ENCODE assay signal across 12 cellular contexts in genomic region chr20:14775778-14776177, GRCh38.
DNase-seq lines count a peak whose midpoint lies in the region; ATAC-seq, FAIRE-seq and TF ChIP-seq lines count a peak whose summit lies in the region.
"Had no signal": no experiment of that assay in that cellular context is flagged by ENCODE, and none has a peak within 500 bp of the region (broad histone marks: within the 10 kb centered on the region; RNA-seq: fewer than 3 reads in every experiment).

No MANE protein-coding gene starts in this region.

- no peaks in the 10 kb centered on the region for H3K36me3 ChIP-seq in RWPE2 (ENCODE audit: low read depth)
- no peaks in the 10 kb centered on the region for H3K36me3 ChIP-seq in small intestine (ENCODE audit: control insufficient read depth in 2 of 2, insufficient read depth in 2 of 2, low read length in 2 of 2)
- no peaks in the 10 kb centered on the region for H3K36me3 ChIP-seq in osteoblast (ENCODE audit: insufficient read depth, low read length)
- no peaks in the 10 kb centered on the region for H3K36me3 ChIP-seq in heart left ventricle
- H3K36me3 ChIP-seq: upper lobe of right lung had no signal

- DNase-seq in ELF-1 (ENCODE audit: low read depth, low spot score), result peak; percentile 4
- DNase-seq in RWPE2 (ENCODE audit: low spot score), result peak; percentile 64
- DNase-seq in fibroblast of peridontal ligament (ENCODE audit: extremely low read depth), result peak; percentile 72
- peak; percentile 52 for DNase-seq in small intestine
- no peak for DNase-seq in osteoblast (ENCODE audit: insufficient read length, low spot score, missing footprints)
- DNase-seq in heart left ventricle, result no peak
- DNase-seq: activated CD4-positive, alpha-beta T cell treated with anti-CD3 and anti-CD28 coated beads for 1 hour; naive B cell; stimulated activated CD4-positive, alpha-beta T cell treated with anti-CD3 and anti-CD28 coated beads, Interleukin-4, amount 100 ng/mL, for 1 hour; upper lobe of right lung had no signal

- H3K4me3 ChIP-seq in RWPE2 (ENCODE audit: severe bottlenecking) (no peak overlapping the region), small intestine (ENCODE audit: low read depth in 1 of 2, low read length in 2 of 2) (no peak overlapping the region), osteoblast (ENCODE audit: insufficient read depth, low read length) (no peak overlapping the region), heart left ventricle (no peak overlapping the region)
- H3K4me3 ChIP-seq: upper lobe of right lung had no signal

- WGBS in small intestine, 3 donors, result 45 to 55% (median 54%) methylated on average over 2 of the region's 2 CpGs
- 55 to 67% (median 62%) methylated on average over 2 of the region's 2 CpGs for WGBS in heart left ventricle, 4 donors

- intact Hi-C loops in heart left ventricle (cut with DNase I), result no loop called here

- H3K79me2 ChIP-seq in osteoblast (ENCODE audit: insufficient read depth, low read length), result no peaks in the 10 kb centered on the region

- TF ChIP-seq POLR2A in heart left ventricle (IDR thresholded peaks at IDR 0.05), result no peak

- ATAC-seq in RWPE2 (ENCODE audit: low read depth) (peak; percentile 85), GM21528 (IDR thresholded peaks at IDR 0.05; ENCODE audit: low FRiP score, unreplicated experiment) (no peak), GM19452 (IDR thresholded peaks at IDR 0.05; ENCODE audit: unreplicated experiment) (no peak), heart left ventricle (no peak)
- ATAC-seq: upper lobe of right lung had no signal

- H4K20me1 ChIP-seq in osteoblast (ENCODE audit: insufficient read depth, low read length), result no peaks in the 10 kb centered on the region

- no peaks in the 10 kb centered on the region for H3K27me3 ChIP-seq in RWPE2 (ENCODE audit: insufficient read depth, poor library complexity, severe bottlenecking)
- no peaks in the 10 kb centered on the region for H3K27me3 ChIP-seq in small intestine (ENCODE audit: control insufficient read depth in 2 of 2, insufficient read depth in 2 of 2, low read length in 2 of 2)
- H3K27me3 ChIP-seq in osteoblast (ENCODE audit: insufficient read depth, low read length), result no peaks in the 10 kb centered on the region
- H3K27me3 ChIP-seq in heart left ventricle, result no peaks in the 10 kb centered on the region
- H3K27me3 ChIP-seq: upper lobe of right lung had no signal

- H3K27ac ChIP-seq in RWPE2 (ENCODE audit: poor library complexity, severe bottlenecking), result peak overlapping the region; percentile 35
- H3K27ac ChIP-seq in small intestine (ENCODE audit: low read depth in 1 of 2, low read length in 1 of 2), result no peak overlapping the region
- H3K27ac ChIP-seq in osteoblast (ENCODE audit: low read depth, low read length), result no peak overlapping the region
- H3K27ac ChIP-seq in heart left ventricle, result no peak overlapping the region
- H3K27ac ChIP-seq: upper lobe of right lung had no signal

- no peak for FAIRE-seq in small intestine (lab: Jason Lieb, UNC)

- H2AFZ ChIP-seq in osteoblast (ENCODE audit: low read length), result no peak overlapping the region

- no peaks in the 10 kb centered on the region for H3K9me3 ChIP-seq in RWPE2 (ENCODE audit: severe bottlenecking)
- no peaks in the 10 kb centered on the region for H3K9me3 ChIP-seq in small intestine (ENCODE audit: control insufficient read depth, low read depth)
- peaks cover 2% of the 10 kb centered on the region for H3K9me3 ChIP-seq in osteoblast (ENCODE audit: low read depth, low read length)
- no peaks in the 10 kb centered on the region for H3K9me3 ChIP-seq in heart left ventricle
- H3K9me3 ChIP-seq: upper lobe of right lung had no signal

- H3K4me1 ChIP-seq in RWPE2 (ENCODE audit: insufficient read depth, poor library complexity, severe bottlenecking) (peaks cover 27% of the 10 kb centered on the region), small intestine (ENCODE audit: control insufficient read depth in 2 of 2, insufficient read depth in 1 of 2, low read depth in 1 of 2, low read length in 1 of 2) (peaks cover 0 to 2% of the 10 kb centered on the region in 2 donors), osteoblast (ENCODE audit: insufficient read depth, low read length) (no peaks in the 10 kb centered on the region), heart left ventricle (no peaks in the 10 kb centered on the region)

- no peak for TF ChIP-seq CTCF in RWPE2 (IDR thresholded peaks at IDR 0.05; ENCODE audit: poor library complexity, severe bottlenecking)
- TF ChIP-seq CTCF in osteoblast (IDR thresholded peaks at IDR 0.05; ENCODE audit: extremely low read depth, low read depth, low read length), result no peak
- TF ChIP-seq CTCF in heart left ventricle (IDR thresholded peaks at IDR 0.05), result no peak

- no peak overlapping the region for H3K4me2 ChIP-seq in osteoblast (ENCODE audit: insufficient read depth, low read length)

Comparison
In these comparisons a context has a peak if more than half of its experiments do, and no peak if none do; other contexts are left out.
1. DNase-seq: peak in ELF-1 (single experiment), RWPE2 (single experiment), fibroblast of peridontal ligament (single experiment) and small intestine (single experiment); none in osteoblast (single experiment) and heart left ventricle (0 of 5).